ENCODE assay signal across 14 cellular contexts in the genomic region with DNA sequence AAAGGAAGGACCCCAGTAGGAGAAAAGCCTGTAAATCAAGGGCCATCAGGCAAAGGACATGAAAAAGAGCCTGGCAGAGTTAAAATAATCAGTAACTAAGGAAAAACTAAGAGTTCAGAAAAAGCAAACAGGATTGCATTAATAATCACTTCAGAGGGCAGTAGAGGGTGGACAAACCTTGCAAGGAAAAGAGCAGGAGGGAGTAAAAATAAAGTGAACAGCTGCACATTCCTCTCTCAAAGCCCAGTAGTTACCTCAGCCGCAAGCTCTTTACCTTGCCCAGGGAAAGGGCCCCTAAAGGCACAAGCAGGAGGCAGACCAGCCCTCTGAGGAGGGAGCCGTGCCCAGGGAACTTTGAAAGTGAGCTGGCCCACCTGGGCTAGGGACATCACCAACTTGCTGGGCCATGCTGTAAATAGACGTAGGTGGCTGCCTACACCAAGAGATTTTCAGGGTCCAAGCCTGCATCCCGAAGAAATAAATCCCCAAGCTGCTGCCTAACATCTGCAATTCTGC.
"Had no signal": no experiment of that assay in that cellular context is flagged by ENCODE, and none has a peak within 500 bp of the region (broad histone marks: within the 10 kb centered on the region; RNA-seq: fewer than 3 reads in every experiment).

No MANE protein-coding gene starts in this region.

- DNase-seq: activated CD4-positive, alpha-beta memory T cell treated with anti-CD3 and anti-CD28 coated beads for 36 hours; activated gamma-delta T cell; activated T-cell treated with anti-CD3 and anti-CD28 coated beads, Interleukin-2, amount 50 U/mL, for 48 hours; amygdala; cerebellar nuclear complex; foreskin keratinocyte; heart right ventricle; left cardiac atrium; mucosa of descending colon; naive thymus-derived CD8-positive, alpha-beta T cell; stimulated activated CD4-positive, alpha-beta T cell treated with anti-CD3 and anti-CD28 coated beads, Interleukin-2, amount 100 ng/mL, for 48 hours; stimulated activated naive CD4-positive, alpha-beta T cell treated with Interleukin-2 at 50 U/mL for 16 hours had no signal

- H3K36me3 Mint-ChIP-seq: activated CD4-positive, alpha-beta memory T cell treated with anti-CD3 and anti-CD28 coated beads for 36 hours; activated naive CD8-positive, alpha-beta T cell; naive thymus-derived CD8-positive, alpha-beta T cell had no signal

- H3K4me3 Mint-ChIP-seq: activated CD4-positive, alpha-beta memory T cell treated with anti-CD3 and anti-CD28 coated beads for 36 hours; activated naive CD8-positive, alpha-beta T cell; naive thymus-derived CD8-positive, alpha-beta T cell had no signal

- H3K27ac Mint-ChIP-seq: activated CD4-positive, alpha-beta memory T cell treated with anti-CD3 and anti-CD28 coated beads for 36 hours; activated naive CD8-positive, alpha-beta T cell; naive thymus-derived CD8-positive, alpha-beta T cell had no signal

- ATAC-seq: activated CD4-positive, CD25-positive, alpha-beta regulatory T cell treated with anti-CD3 and anti-CD28 coated beads, Interleukin-2, amount 50 U/mL, for 24 hours; foreskin keratinocyte; heart right ventricle; left cardiac atrium; mucosa of descending colon; naive thymus-derived CD8-positive, alpha-beta T cell had no signal

- H3K9me3 Mint-ChIP-seq: activated CD4-positive, alpha-beta memory T cell treated with anti-CD3 and anti-CD28 coated beads for 36 hours had no signal
